ENCODE assay signal across 11 cellular contexts in genomic region chr5:149666212-149666852, GRCh38.
A peak's percentile ranks its signal among the peaks of the same experiment; 100 is the strongest.
DNase-seq lines count a peak whose midpoint lies in the region; TF ChIP-seq lines count a peak whose summit lies in the region.
"Had no signal": no experiment of that assay in that cellular context is flagged by ENCODE, and none has a peak within 500 bp of the region (broad histone marks: within the 10 kb centered on the region; RNA-seq: fewer than 3 reads in every experiment).

No MANE protein-coding gene starts in this region.

- TF ChIP-seq POLR2A in sigmoid colon (IDR thresholded peaks at IDR 0.05) = no peak

- H3K9me3 Mint-ChIP-seq in activated CD4-positive, alpha-beta memory T cell treated with anti-CD3 and anti-CD28 coated beads, Interleukin-2, amount 10 ng/mL, durations not matched to agents 7 days and 5 days = peaks cover 2% of the 10 kb centered on the region

- H3K4me3 Mint-ChIP-seq in activated CD4-positive, alpha-beta memory T cell treated with anti-CD3 and anti-CD28 coated beads, Interleukin-2, amount 10 ng/mL, durations not matched to agents 7 days and 5 days = no peak overlapping the region

- peaks cover 2% of the 10 kb centered on the region for H3K4me1 Mint-ChIP-seq in activated CD4-positive, alpha-beta memory T cell treated with anti-CD3 and anti-CD28 coated beads, Interleukin-2, amount 10 ng/mL, durations not matched to agents 7 days and 5 days

- CTCF ChIA-PET in RWPE1 (lab: Yijun Ruan, JAX) = interaction anchor here (0.6 to 2.2 kb wide), 10 partner anchors 10 to 1351 kb away, joined by 3 to 12 read pairs (median 4); no protein-coding TSS in a partner anchor
- CTCF ChIA-PET in activated CD4-positive, alpha-beta memory T cell treated with anti-CD3 and anti-CD28 coated beads, Interleukin-2, amount 10 ng/mL, durations not matched to agents 7 days and 5 days (lab: Charles Lee) = interaction anchor here (0.9 to 4.2 kb wide), 15 partner anchors 9 to 324 kb away, joined by 3 to 57 read pairs (median 4); partner anchors contain the start of gene PPARGC1B

- H3K36me3 ChIP-seq in GM23248 (ENCODE audit: low read depth) = no peaks in the 10 kb centered on the region
- no peaks in the 10 kb centered on the region for H3K36me3 ChIP-seq in sigmoid colon

- intact Hi-C loops in sigmoid colon (cut with DNase I) = loop anchor here (2.0 kb wide), 1 partner anchor 60 kb away; no protein-coding TSS in a partner anchor
- intact Hi-C loops in dorsolateral prefrontal cortex (cut with DNase I) = no loop called here

- H3K27me3 ChIP-seq in GM23248 (replicated peaks; ENCODE audit: insufficient read depth) = peaks cover 3% of the 10 kb centered on the region; the same call in 1 of the 2 replicates
- no peaks in the 10 kb centered on the region for H3K27me3 ChIP-seq in sigmoid colon
- no peaks in the 10 kb centered on the region for H3K27me3 ChIP-seq in dorsolateral prefrontal cortex

- H3K27ac Mint-ChIP-seq in activated CD4-positive, alpha-beta memory T cell treated with anti-CD3 and anti-CD28 coated beads, Interleukin-2, amount 10 ng/mL, durations not matched to agents 7 days and 5 days = no peak overlapping the region

- no peaks in the 10 kb centered on the region for H3K79me2 ChIP-seq in GM23248 (ENCODE audit: insufficient read depth)

- DNase-seq in GM23248 (peak; percentile 31), RWPE1 (ENCODE audit: low spot score) (peak; percentile 38), fibroblast of villous mesenchyme (ENCODE audit: low read depth) (peak; percentile 28), sigmoid colon (peak; percentile 72), NCI-H524 treated with DMSO at 0.1 percent for 48 hours (lab: John Stamatoyannopoulos, UW) (no peak), NCI-H774 (lab: John Stamatoyannopoulos, UW) (no peak), dorsolateral prefrontal cortex (no peak)
- DNase-seq in activated CD4-positive, alpha-beta memory T cell treated with anti-CD3 and anti-CD28 coated beads, Interleukin-2, amount 10 ng/mL, durations not matched to agents 7 days and 5 days = no peak
- DNase-seq: NCI-H510A, substantia nigra, T-helper 2 cell had no signal

- H3K27ac ChIP-seq in GM23248 (no peak overlapping the region), RWPE1 (no peak overlapping the region), sigmoid colon (no peak overlapping the region), dorsolateral prefrontal cortex (no peak overlapping the region)

- 74 to 77% methylated on average over 4 of the region's 4 CpGs for WGBS in GM23248 (ENCODE audit: low coverage in 1 of 2, low lambda C conversion rate in 2 of 2, missing lambda C conversion rate in 2 of 2), 2 experiments
- 69 to 81% methylated on average over 4 of the region's 4 CpGs for whole genome bisulfite sequencing in sigmoid colon, 2 donors

- POLR2A ChIA-PET in RWPE1 (lab: Yijun Ruan, JAX; ENCODE audit: low non-redundant PET) = interaction anchor here (0.6 kb wide), 1 partner anchor 96 kb away, joined by 9 read pairs; no protein-coding TSS in a partner anchor
- POLR2A ChIA-PET in activated CD4-positive, alpha-beta memory T cell treated with anti-CD3 and anti-CD28 coated beads, Interleukin-2, amount 10 ng/mL, durations not matched to agents 7 days and 5 days (lab: Charles Lee) = interaction anchor here (0.6 to 1.6 kb wide), 2 partner anchors 14 to 603 kb away, joined by 3 to 4 read pairs; no protein-coding TSS in a partner anchor

- no peak overlapping the region for H3K9ac ChIP-seq in GM23248

- TF ChIP-seq EP300 in sigmoid colon (IDR thresholded peaks at IDR 0.05) = no peak

- H3K4me2 ChIP-seq in GM23248 (ENCODE audit: unreplicated experiment) = no peak overlapping the region

- H3K9me2 ChIP-seq in GM23248 (ENCODE audit: insufficient read depth) = no peaks in the 10 kb centered on the region

- H3K4me3 ChIP-seq in GM23248 (no peak overlapping the region), fibroblast of villous mesenchyme (ENCODE audit: low read depth, low read length) (no peak overlapping the region), sigmoid colon (no peak overlapping the region), dorsolateral prefrontal cortex (no peak overlapping the region)

- no peaks in the 10 kb centered on the region for H3F3A ChIP-seq in GM23248 (ENCODE audit: insufficient read depth)

- no peaks in the 10 kb centered on the region for H4K20me1 ChIP-seq in GM23248 (ENCODE audit: insufficient read depth)

- no peak overlapping the region for H2AFZ ChIP-seq in GM23248

- H3K4me1 ChIP-seq in GM23248 (ENCODE audit: insufficient read depth) (no peaks in the 10 kb centered on the region), sigmoid colon (peaks cover 0 to 4% (median 4%) of the 10 kb centered on the region in 4 donors)

- H3K36me3 Mint-ChIP-seq in activated CD4-positive, alpha-beta memory T cell treated with anti-CD3 and anti-CD28 coated beads, Interleukin-2, amount 10 ng/mL, durations not matched to agents 7 days and 5 days (ENCODE audit: low read depth) = no peaks in the 10 kb centered on the region

- in situ Hi-C loops in GM23248 (cut with MboI) = no loop called here

- peaks cover 2% of the 10 kb centered on the region for H3K27me3 Mint-ChIP-seq in activated CD4-positive, alpha-beta memory T cell treated with anti-CD3 and anti-CD28 coated beads, Interleukin-2, amount 10 ng/mL, durations not matched to agents 7 days and 5 days

- TF ChIP-seq CTCF in RWPE1 (conservative IDR thresholded peaks at IDR 0.05; ENCODE audit: low read depth) (no peak), fibroblast of villous mesenchyme (IDR thresholded peaks at IDR 0.05; ENCODE audit: insufficient read depth, low read depth, low read length) (no peak), sigmoid colon (IDR thresholded peaks at IDR 0.05) (no peak), dorsolateral prefrontal cortex (IDR thresholded peaks at IDR 0.05 in 54 of 56, conservative IDR thresholded peaks at IDR 0.05 in 2 of 56; ENCODE audit: low read depth in 1 of 56, partially characterized antibody in 56 of 56) (no peak)

- H3K9me3 ChIP-seq in GM23248 (ENCODE audit: low read depth) = no peaks in the 10 kb centered on the region
- no peaks in the 10 kb centered on the region for H3K9me3 ChIP-seq in sigmoid colon

Comparison
In these comparisons a context has a peak if more than half of its experiments do, and no peak if none do; other contexts are left out.
1. DNase-seq: peak in GM23248 (single experiment), RWPE1 (single experiment), fibroblast of villous mesenchyme (single experiment) and sigmoid colon (single experiment); none in NCI-H524 treated with DMSO at 0.1 percent for 48 hours (single experiment), activated CD4-positive, alpha-beta memory T cell treated with anti-CD3 and anti-CD28 coated beads, Interleukin-2, amount 10 ng/mL, durations not matched to agents 7 days and 5 days (single experiment), NCI-H774 (single experiment) and dorsolateral prefrontal cortex (0 of 10).